8 cellular contexts compared by ENCODE assay signal in genomic region chr14:53963491-53964227, GRCh38. TPM values are rescaled to one million over a fixed set of nuclear protein-coding genes. Genes with fewer than 3 reads are reported as not detected.
DNase-seq lines count a peak whose midpoint lies in the region; ATAC-seq and TF ChIP-seq lines count a peak whose summit lies in the region.

No MANE protein-coding gene starts in this region.

- no peaks in the 10 kb centered on the region for H3K36me3 ChIP-seq in hepatocyte (replicated peaks; ENCODE audit: insufficient read depth, low read depth)
- H3K36me3 ChIP-seq in gastrocnemius medialis, result no peaks in the 10 kb centered on the region
- no peaks in the 10 kb centered on the region for H3K36me3 ChIP-seq in spleen

- peak overlapping the region; percentile 27 for H3K14ac ChIP-seq in H9 (ENCODE audit: insufficient read depth, low read length)

- H3K56ac ChIP-seq in H9 (ENCODE audit: insufficient read length, low read depth, low read length), result no peak overlapping the region

- peaks cover 0 to 13% (median 2%) of the 10 kb centered on the region in 3 experiments; a peak in 3 of 7 replicates for H3K36me3 Mint-ChIP-seq in H9 (ENCODE audit: insufficient read depth in 1 of 3, low read depth in 3 of 3)
- no peaks in the 10 kb centered on the region for H3K36me3 Mint-ChIP-seq in activated naive CD8-positive, alpha-beta T cell treated with anti-CD3 and anti-CD28 coated beads, Interleukin-2, amount 50 U/mL, for 24 hours (ENCODE audit: low read depth)

- H3T11ph ChIP-seq in H9 (ENCODE audit: low read length), result no peak overlapping the region

- TF ChIP-seq CTCF in H9 (conservative IDR thresholded peaks at IDR 0.05) (peak; percentile 50; the same call in 2 of the 3 replicates), hepatocyte (IDR thresholded peaks at IDR 0.05; ENCODE audit: poor library complexity) (peak; percentile 56), gastrocnemius medialis (IDR thresholded peaks at IDR 0.05 in 4 of 5, conservative IDR thresholded peaks at IDR 0.05 in 1 of 5) (peak in 2 of 5 experiments; percentile 24 to 43), spleen (IDR thresholded peaks at IDR 0.05 in 8 of 11, conservative IDR thresholded peaks at IDR 0.05 in 3 of 11) (peak in 3 of 11 experiments; percentile 6 to 27 (median 25))

- H3K4me3 ChIP-seq in hepatocyte (no peak overlapping the region), gastrocnemius medialis (peak overlapping the region; percentile 36 to 51 (median 42)), spleen (peak overlapping the region in 3 of 8 donors; percentile 9 to 42 (median 27))

- H2AFZ ChIP-seq in H9 (ENCODE audit: low read length), result no peak overlapping the region
- peak overlapping the region; percentile 55 for H2AFZ ChIP-seq in hepatocyte

- no peaks in the 10 kb centered on the region for H3K79me1 ChIP-seq in H9 (ENCODE audit: insufficient read depth, low read depth, low read length, poor library complexity, severe bottlenecking)

- no CpG with 5 or more reads among the region's 45 CpGs for WGBS in H9 (ENCODE audit: extremely low coverage, insufficient read length, low lambda C conversion rate)
- WGBS in hepatocyte (ENCODE audit: low lambda C conversion rate, missing lambda C conversion rate), result 11% methylated on average over 45 of the region's 45 CpGs
- WGBS in spleen, 5 donors, result 8 to 13% (median 9%) methylated on average over 39 to 45 of the region's 45 CpGs

- H3K9me2 ChIP-seq in hepatocyte (replicated peaks; ENCODE audit: insufficient read depth), result no peaks in the 10 kb centered on the region

- H4K91ac ChIP-seq in H9 (ENCODE audit: insufficient read length, low read depth, low read length), result no peak overlapping the region

- H3K4me1 Mint-ChIP-seq in H9, result peaks cover 38 to 40% of the 10 kb centered on the region in 2 experiments
- peaks cover 4% of the 10 kb centered on the region for H3K4me1 Mint-ChIP-seq in activated naive CD8-positive, alpha-beta T cell treated with anti-CD3 and anti-CD28 coated beads, Interleukin-2, amount 50 U/mL, for 24 hours

- H3K4me2 ChIP-seq in H9 (ENCODE audit: insufficient read depth, insufficient read length, low read length), result peak overlapping the region; percentile 64
- peak overlapping the region; percentile 91 for H3K4me2 ChIP-seq in hepatocyte

- H3K4me3 Mint-ChIP-seq in H9, result peak overlapping the region; percentile 62 to 82
- no peak overlapping the region for H3K4me3 Mint-ChIP-seq in activated naive CD8-positive, alpha-beta T cell treated with anti-CD3 and anti-CD28 coated beads, Interleukin-2, amount 50 U/mL, for 24 hours

- H3K23me2 ChIP-seq in H9 (ENCODE audit: insufficient read length, low read depth, low read length, poor library complexity, severe bottlenecking), result peaks cover 11% of the 10 kb centered on the region

- H3K4me1 ChIP-seq in H9 (ENCODE audit: insufficient read depth, low read length), result peaks cover 5% of the 10 kb centered on the region; the same call in 1 of the 2 replicates
- H3K4me1 ChIP-seq in hepatocyte (ENCODE audit: insufficient read depth), result peaks cover 5% of the 10 kb centered on the region
- H3K4me1 ChIP-seq in gastrocnemius medialis, result peaks cover 0 to 10% of the 10 kb centered on the region in 2 donors
- H3K4me1 ChIP-seq in spleen, result peaks cover 0 to 12% (median 3%) of the 10 kb centered on the region in 6 donors

- no peak overlapping the region for H4K5ac ChIP-seq in H9 (ENCODE audit: insufficient read length, low read depth, low read length)

- no peak overlapping the region for H3K18ac ChIP-seq in H9 (ENCODE audit: insufficient read length, low read depth, low read length)

- H3K79me2 ChIP-seq in H9 (ENCODE audit: insufficient read depth, low read length), result no peaks in the 10 kb centered on the region
- no peaks in the 10 kb centered on the region for H3K79me2 ChIP-seq in hepatocyte

- H2BK12ac ChIP-seq in H9 (ENCODE audit: insufficient read length, low read depth, low read length), result no peak overlapping the region

- no peak overlapping the region for H2AK5ac ChIP-seq in H9 (ENCODE audit: insufficient read length, low read length)

- no peak overlapping the region for H3K23ac ChIP-seq in H9 (ENCODE audit: insufficient read length, low read depth, low read length)

- peaks cover 72% of the 10 kb centered on the region for H3K27me3 Mint-ChIP-seq in H9 (ENCODE audit: low read depth)
- H3K27me3 Mint-ChIP-seq in activated naive CD8-positive, alpha-beta T cell treated with anti-CD3 and anti-CD28 coated beads, Interleukin-2, amount 50 U/mL, for 24 hours, result peaks cover 63% of the 10 kb centered on the region

- TF ChIP-seq POLR2A in gastrocnemius medialis (IDR thresholded peaks at IDR 0.05) (no peak), spleen (IDR thresholded peaks at IDR 0.05) (no peak)

- H3K27ac ChIP-seq in H9 (ENCODE audit: insufficient read length, low read depth, low read length) (no peak overlapping the region), hepatocyte (no peak overlapping the region), gastrocnemius medialis (no peak overlapping the region), spleen (no peak overlapping the region)

- intact Hi-C loops in gastrocnemius medialis (cut with DNase I; ENCODE audit: low total_unique reads) (no loop called here), spleen (cut with DNase I; ENCODE audit: low total_unique reads) (no loop called here)

- no peak overlapping the region for H3K27ac Mint-ChIP-seq in H9
- H3K27ac Mint-ChIP-seq in activated naive CD8-positive, alpha-beta T cell treated with anti-CD3 and anti-CD28 coated beads, Interleukin-2, amount 50 U/mL, for 24 hours, result no peak overlapping the region

- H4K8ac ChIP-seq in H9 (replicated peaks; ENCODE audit: insufficient read length, low read depth, low read length), result no peak overlapping the region

- no peaks in the 10 kb centered on the region for H4K20me1 ChIP-seq in H9 (ENCODE audit: control insufficient read depth, insufficient read depth, insufficient read length)
- H4K20me1 ChIP-seq in hepatocyte (ENCODE audit: insufficient read depth, poor library complexity, severe bottlenecking), result no peaks in the 10 kb centered on the region

- no peak overlapping the region for H3K4ac ChIP-seq in H9 (ENCODE audit: low read depth, low read length)

- no peak overlapping the region for H2BK120ac ChIP-seq in H9 (ENCODE audit: low read depth, low read length, poor library complexity, severe bottlenecking)

- H3K9me3 Mint-ChIP-seq in H9, result peaks cover 0 to 14% of the 10 kb centered on the region in 2 experiments; a peak in 2 of 5 replicates
- H3K9me3 Mint-ChIP-seq in activated naive CD8-positive, alpha-beta T cell treated with anti-CD3 and anti-CD28 coated beads, Interleukin-2, amount 50 U/mL, for 24 hours, result no peaks in the 10 kb centered on the region

- H2BK20ac ChIP-seq in H9 (ENCODE audit: low read depth, low read length, poor library complexity, severe bottlenecking), result no peak overlapping the region

- H2BK15ac ChIP-seq in H9 (ENCODE audit: low read depth, low read length), result no peak overlapping the region

- in situ Hi-C loops in gastrocnemius medialis (cut with MboI; ENCODE audit: low sequenced_read_pairs in 4 of 4), result no loop called here

- H3K27me3 ChIP-seq in H9 (ENCODE audit: insufficient read depth, low read length) (peaks cover 22% of the 10 kb centered on the region), hepatocyte (no peaks in the 10 kb centered on the region), gastrocnemius medialis (peaks cover 6 to 32% (median 20%) of the 10 kb centered on the region in 3 donors), spleen (replicated peaks in 1 of 7) (peaks cover 5 to 72% (median 23%) of the 10 kb centered on the region in 7 donors)

- ATAC-seq in activated naive CD8-positive, alpha-beta T cell treated with anti-CD3 and anti-CD28 coated beads, Interleukin-2, amount 50 U/mL, for 24 hours, result no peak
- peak in 1 of 2 donors; percentile 33 for ATAC-seq in gastrocnemius medialis

- no peak overlapping the region for H2BK5ac ChIP-seq in H9 (ENCODE audit: insufficient read length, low read length)

- DNase-seq in H9 (peak; percentile 47), hepatocyte (ENCODE audit: low spot score) (peak; percentile 77), gastrocnemius medialis (no peak), NOMO-1 treated with DMSO at 0.1 percent for 48 hours (lab: John Stamatoyannopoulos, UW; ENCODE audit: unreplicated experiment) (no peak), SK-N-DZ (ENCODE audit: low spot score) (no peak), medulla oblongata (ENCODE audit: extremely low spot score) (no peak), spleen (no peak)
- peak; percentile 3 for DNase-seq in activated naive CD8-positive, alpha-beta T cell treated with anti-CD3 and anti-CD28 coated beads, Interleukin-2, amount 50 U/mL, for 24 hours

- H3K9me3 ChIP-seq in H9 (ENCODE audit: control insufficient read depth, low read depth, low read length), result no peaks in the 10 kb centered on the region
- no peaks in the 10 kb centered on the region for H3K9me3 ChIP-seq in hepatocyte (ENCODE audit: low read depth)
- no peaks in the 10 kb centered on the region for H3K9me3 ChIP-seq in gastrocnemius medialis
- H3K9me3 ChIP-seq in spleen, result no peaks in the 10 kb centered on the region

- H3K9ac ChIP-seq in H9 (ENCODE audit: extremely low read depth, insufficient read length, low read length), result peak overlapping the region; percentile 1

RNA-seq across cellular contexts. Expression of gene BMP4, which starts 7.0 kb away (rescaled TPM):
- total RNA-seq in H9 (2021) (12.2 and 13.6 TPM in 2 replicates), hepatocyte (54.0 and 56.0 TPM in 2 replicates), gastrocnemius medialis (1 to 10 TPM; 2.0 to 9.4 (median 7.6) TPM), spleen (1 to 10 TPM; 3.3 to 8.9 (median 4.1) TPM)
- polyA plus RNA-seq in hepatocyte (41.2 and 50.6 TPM in 2 replicates), spleen (1 to 10 TPM; 1.0 to 2.9 (median 2.1) TPM)
- 1.0 and 1.6 TPM in 2 replicates for polyA plus RNA-seq in SK-N-DZ (2014; cell fraction: cytosol; rRNA removed)
- polyA plus RNA-seq in SK-N-DZ (2014; cell fraction: nucleus; rRNA removed), result 0.62 and 1.5 TPM in 2 replicates

Comparison
In these comparisons a context has a peak if more than half of its experiments do, and no peak if none do; other contexts are left out.
1. DNase-seq: peak in H9 (single experiment), activated naive CD8-positive, alpha-beta T cell treated with anti-CD3 and anti-CD28 coated beads, Interleukin-2, amount 50 U/mL, for 24 hours (single experiment) and hepatocyte (single experiment); none in gastrocnemius medialis (0 of 2), NOMO-1 treated with DMSO at 0.1 percent for 48 hours (single experiment), SK-N-DZ (single experiment), medulla oblongata (single experiment) and spleen (single experiment).